ENCODE assay signal across 8 cellular contexts in genomic region chr19:2015611-2015950, GRCh38. TPM values are rescaled to one million over a fixed set of nuclear protein-coding genes. Genes with fewer than 3 reads are reported as not detected.
DNase-seq lines count a peak whose midpoint lies in the region; ATAC-seq and TF ChIP-seq lines count a peak whose summit lies in the region.

Gene BTBD2, minus strand, starts transcription at chr19:2015714. Its CDS starts 11 bp downstream, at chr19:2015703.

- WGBS in sigmoid colon, 2 donors: 1 to 2% methylated on average over 18 to 19 of the region's 19 CpGs

- peak; percentile 39 for ATAC-seq in HG03280 (IDR thresholded peaks at IDR 0.05; ENCODE audit: unreplicated experiment)
- no peak for ATAC-seq in HG03139 (IDR thresholded peaks at IDR 0.05; ENCODE audit: unreplicated experiment)

- H3K9ac ChIP-seq in SU-DHL-6 (ENCODE audit: low read length): peak within 1 kb of the TSS; percentile 61

- H3K27me3 ChIP-seq in SU-DHL-6 (ENCODE audit: low read length) (no peaks in the 10 kb centered on the region), sigmoid colon (no peaks in the 10 kb centered on the region)

- peaks cover 12% of the 10 kb centered on the region; the same call in 1 of the 2 replicates for H3F3A ChIP-seq in SU-DHL-6 (ENCODE audit: insufficient read depth)

- TF ChIP-seq POLR2A in sigmoid colon (IDR thresholded peaks at IDR 0.05): no peak

- H3K36me3 ChIP-seq in SU-DHL-6 (ENCODE audit: low read length): no peaks in the 10 kb centered on the region
- no peaks in the 10 kb centered on the region for H3K36me3 ChIP-seq in sigmoid colon

- H3K9me3 ChIP-seq in SU-DHL-6 (ENCODE audit: insufficient read depth, low read length) (no peaks in the 10 kb centered on the region), sigmoid colon (no peaks in the 10 kb centered on the region)

- peak within 1 kb of the TSS; percentile 50 for H3K27ac ChIP-seq in SU-DHL-6 (ENCODE audit: low read depth, low read length)
- peak within 1 kb of the TSS; percentile 78 to 83 (median 80) for H3K27ac ChIP-seq in sigmoid colon

- peaks cover 0 to 37% (median 35%) of the 10 kb centered on the region in 4 donors for H3K4me1 ChIP-seq in sigmoid colon

- no peaks in the 10 kb centered on the region for H3K9me2 ChIP-seq in SU-DHL-6 (replicated peaks; ENCODE audit: insufficient read depth, low read length)

- DNase-seq in C1 segment of cervical spinal cord (lab: John Stamatoyannopoulos, UW) (peak in 10 of 14 donors; percentile 3 to 78 (median 29)), astrocyte of the hippocampus (ENCODE audit: low read depth, low spot score) (peak; percentile 78), hippocampal formation (lab: John Stamatoyannopoulos, UW) (peak; percentile 59 to 77), sigmoid colon (peak; percentile 87), germinal center (ENCODE audit: low spot score) (no peak)

- TF ChIP-seq EP300 in sigmoid colon (IDR thresholded peaks at IDR 0.05): no peak

- TF ChIP-seq CTCF in SU-DHL-6 (IDR thresholded peaks at IDR 0.05; ENCODE audit: insufficient read depth, low read length, poor library complexity, severe bottlenecking) (no peak), sigmoid colon (IDR thresholded peaks at IDR 0.05) (no peak)

- H3K4me2 ChIP-seq in SU-DHL-6 (ENCODE audit: low read depth, low read length, poor library complexity, severe bottlenecking): peak within 1 kb of the TSS; percentile 78

- H2AFZ ChIP-seq in SU-DHL-6 (ENCODE audit: low read depth, low read length, severe bottlenecking): peak within 1 kb of the TSS; percentile 26

- no peaks in the 10 kb centered on the region for H4K20me1 ChIP-seq in SU-DHL-6 (ENCODE audit: low read depth, low read length)

- 0 out of 2 replicates have a peak, but pooled peaks cover 5% of the 10 kb centered on the region for H3K79me2 ChIP-seq in SU-DHL-6 (ENCODE audit: insufficient read depth, low read length)

- intact Hi-C loops in sigmoid colon (cut with DNase I): loop anchor here (2.0 to 5.0 kb wide), 2 partner anchors 73 to 77 kb away; no protein-coding TSS in a partner anchor

- H3K4me3 ChIP-seq in SU-DHL-6 (ENCODE audit: insufficient read depth, low read length, poor library complexity, severe bottlenecking): peak within 1 kb of the TSS; percentile 55
- H3K4me3 ChIP-seq in sigmoid colon: peak within 1 kb of the TSS; percentile 59 to 92 (median 78)

RNA-seq across cellular contexts. Expression of gene BTBD2, which starts in this region (rescaled TPM):
- total RNA-seq in sigmoid colon: 10 to 100 TPM; 43.8 to 82.8 (median 50.3) TPM
- polyA plus RNA-seq in sigmoid colon: 10 to 100 TPM; 31.9 to 58.7 (median 46.2) TPM
